Comparison of ENCODE assay signal across 23 cellular contexts in genomic region chr7:32047801-32048200, GRCh38. TPM values are rescaled to one million over a fixed set of nuclear protein-coding genes. Genes with fewer than 3 reads are reported as not detected.
"Had no signal": no experiment of that assay in that cellular context is flagged by ENCODE, and none has a peak within 500 bp of the region (broad histone marks: within the 10 kb centered on the region; RNA-seq: fewer than 3 reads in every experiment).

No MANE protein-coding gene starts in this region.

- DNase-seq: activated CD4-positive, alpha-beta T cell treated with anti-CD3 and anti-CD28 coated beads for 4 hours; activated CD8-positive, alpha-beta memory T cell treated with anti-CD3 and anti-CD28 coated beads, Interleukin-2, amount 50 U/mL, for 48 hours; activated CD8-positive, alpha-beta T cell treated with anti-CD3 and anti-CD28 coated beads, Interleukin-2, amount 10 ng/mL, durations not matched to agents 7 days and 5 days; activated naive CD4-positive, alpha-beta T cell treated with anti-CD3 and anti-CD28 coated beads, Interleukin-2, amount 50 U/mL, for 16 hours; activated naive CD8-positive, alpha-beta T cell treated with anti-CD3 and anti-CD28 coated beads, Interleukin-2, amount 10 ng/mL, durations not matched to agents 7 days and 5 days; activated T-cell treated with anti-CD3 and anti-CD28 coated beads, Interleukin-2, amount 50 U/mL, for 1 hour; adrenal gland; anterior cingulate cortex; NCI-H1092; NCI-H1417; NCI-H1930; NCI-H2171; NCI-H2227 treated with DMSO at 0.1 percent for 48 hours; NCI-H446 treated with DMSO at 0.1 percent for 48 hours; NCI-H524 treated with DMSO at 0.1 percent for 48 hours; NCI-H748 treated with DMSO at 0.1 percent for 48 hours; SIG-M5; T-helper 1 cell had no signal

- H3K27ac ChIP-seq: adrenal gland, SK-N-MC, VCaP had no signal

- H3K27ac Mint-ChIP-seq: activated CD8-positive, alpha-beta T cell treated with anti-CD3 and anti-CD28 coated beads, Interleukin-2, amount 10 ng/mL, durations not matched to agents 7 days and 5 days; activated naive CD8-positive, alpha-beta T cell treated with anti-CD3 and anti-CD28 coated beads, Interleukin-2, amount 10 ng/mL, durations not matched to agents 7 days and 5 days had no signal

- H3K4me1 Mint-ChIP-seq: activated naive CD8-positive, alpha-beta T cell treated with anti-CD3 and anti-CD28 coated beads, Interleukin-2, amount 10 ng/mL, durations not matched to agents 7 days and 5 days had no signal

- H3K9me3 ChIP-seq: adrenal gland had no signal

- H3K36me3 Mint-ChIP-seq: activated naive CD8-positive, alpha-beta T cell treated with anti-CD3 and anti-CD28 coated beads, Interleukin-2, amount 10 ng/mL, durations not matched to agents 7 days and 5 days had no signal

- H3K9me3 Mint-ChIP-seq: activated naive CD8-positive, alpha-beta T cell treated with anti-CD3 and anti-CD28 coated beads, Interleukin-2, amount 10 ng/mL, durations not matched to agents 7 days and 5 days had no signal

- H3K36me3 ChIP-seq: adrenal gland had no signal

- H3K27me3 ChIP-seq: adrenal gland had no signal

- H3K4me3 ChIP-seq: adrenal gland, SK-N-MC had no signal

- ATAC-seq: activated CD8-positive, alpha-beta T cell treated with anti-CD3 and anti-CD28 coated beads, Interleukin-2, amount 10 ng/mL, durations not matched to agents 7 days and 5 days had no signal

- H3K4me3 Mint-ChIP-seq: activated CD8-positive, alpha-beta T cell treated with anti-CD3 and anti-CD28 coated beads, Interleukin-2, amount 10 ng/mL, durations not matched to agents 7 days and 5 days; activated naive CD8-positive, alpha-beta T cell treated with anti-CD3 and anti-CD28 coated beads, Interleukin-2, amount 10 ng/mL, durations not matched to agents 7 days and 5 days had no signal

- H3K4me1 ChIP-seq: adrenal gland had no signal

RNA-seq across cellular contexts. Expression of gene PDE1C, which starts 22.4 kb away (rescaled TPM):
- total RNA-seq: activated CD8-positive, alpha-beta T cell treated with anti-CD3 and anti-CD28 coated beads, Interleukin-2, amount 10 ng/mL, durations not matched to agents 7 days and 5 days; activated naive CD8-positive, alpha-beta T cell treated with anti-CD3 and anti-CD28 coated beads, Interleukin-2, amount 10 ng/mL, durations not matched to agents 7 days and 5 days; LHCN-M2; OCI-LY7; T-helper 2 cell treated with Interferon-gamma antibody and Interleukin-4, amounts not matched to agents 100 ng/mL and 5 ng/mL, for 36 hours had no signal
